Comparison of ENCODE assay signal across 22 cellular contexts in genomic region chr16:1045363-1046270, GRCh38. TPM values are rescaled to one million over a fixed set of nuclear protein-coding genes. Genes with fewer than 3 reads are reported as not detected.
"Had no signal": no experiment of that assay in that cellular context is flagged by ENCODE, and none has a peak within 500 bp of the region (broad histone marks: within the 10 kb centered on the region; RNA-seq: fewer than 3 reads in every experiment).

No MANE protein-coding gene starts in this region.

- H3K9me3 Mint-ChIP-seq: activated B cell treated with CpG ODN at 0.5 μM for 24 hours; activated T-helper 2 cell treated with anti-CD3 and anti-CD28 coated beads, Interferon-gamma antibody, Interleukin-2, Interleukin-4, amounts not matched to agents 10 μg/mL and 5 μg/mL and 100 μg/mL, durations not matched to agents 14 hours and 24 hours and 36 hours had no signal

- H3K27ac ChIP-seq: sigmoid colon had no signal

- H3K36me3 ChIP-seq: sigmoid colon had no signal

- H3K27me3 Mint-ChIP-seq: brain, T-helper 17 cell had no signal

- H3K4me3 Mint-ChIP-seq: activated B cell treated with CpG ODN at 0.5 μM for 24 hours; brain; endodermal cell; naive thymus-derived CD8-positive, alpha-beta T cell; T-helper 17 cell had no signal

- H3K27ac Mint-ChIP-seq: activated B cell treated with CpG ODN at 0.5 μM for 24 hours; activated T-helper 2 cell treated with anti-CD3 and anti-CD28 coated beads, Interferon-gamma antibody, Interleukin-2, Interleukin-4, amounts not matched to agents 10 μg/mL and 5 μg/mL and 100 μg/mL, durations not matched to agents 14 hours and 24 hours and 36 hours; brain; endodermal cell; naive thymus-derived CD8-positive, alpha-beta T cell; progenitor cell of endocrine pancreas; T-helper 17 cell had no signal

- H3K4me3 ChIP-seq: mucosa of descending colon, sigmoid colon had no signal

- DNase-seq: activated B cell treated with CpG ODN at 0.5 μM for 24 hours; activated CD4-positive, alpha-beta T cell treated with anti-CD3 and anti-CD28 coated beads, Interleukin-2, amount 50 U/mL, for 1 hour; activated naive CD4-positive, alpha-beta T cell treated with anti-CD3 and anti-CD28 coated beads, Interleukin-2, amount 50 U/mL, for 16 hours; cerebellar nuclear complex; dermis blood vessel endothelial cell; endodermal cell; erythroblast; kidney glomerular epithelial cell; naive thymus-derived CD8-positive, alpha-beta T cell; sigmoid colon; stimulated activated CD4-positive, alpha-beta T cell treated with anti-CD3 and anti-CD28 coated beads, Interleukin-12 subunit alpha, Interleukin-12 subunit beta, amount 100 ng/mL, for 4 hours; stimulated activated naive CD8-positive, alpha-beta T cell treated with anti-CD3 and anti-CD28 coated beads, Interleukin-15, Interleukin-2, amounts not matched to agents 100 U/mL and 50 U/mL, for 24 hours; T-helper 17 cell had no signal

- ATAC-seq: naive thymus-derived CD8-positive, alpha-beta T cell; stimulated activated naive CD8-positive, alpha-beta T cell treated with anti-CD3 and anti-CD28 coated beads, Interleukin-15, Interleukin-2, amounts not matched to agents 100 U/mL and 50 U/mL, for 24 hours; T-helper 17 cell had no signal

- H3K9me3 ChIP-seq: mucosa of descending colon had no signal

- H3K4me1 Mint-ChIP-seq: activated B cell treated with CpG ODN at 0.5 μM for 24 hours, endodermal cell, T-helper 17 cell had no signal

RNA-seq across cellular contexts. Expression of gene SSTR5, which starts 26.9 kb away (rescaled TPM):
- total RNA-seq: activated B cell treated with CpG ODN at 0.5 μM for 24 hours; activated CD8-positive, alpha-beta memory T cell treated with anti-CD3 and anti-CD28 coated beads for 36 hours; activated T-helper 2 cell treated with anti-CD3 and anti-CD28 coated beads, Interferon-gamma antibody, Interleukin-2, Interleukin-4, amounts not matched to agents 10 μg/mL and 5 μg/mL and 100 μg/mL, durations not matched to agents 14 hours and 24 hours and 36 hours; glomerular endothelial cell; mucosa of descending colon; naive thymus-derived CD8-positive, alpha-beta T cell; sigmoid colon; T-helper 17 cell had no signal
- polyA plus RNA-seq: naive thymus-derived CD8-positive, alpha-beta T cell; thymus had no signal

RNA-seq across cellular contexts. Expression of gene C1QTNF8, which starts 50.4 kb away (rescaled TPM):
- total RNA-seq: activated B cell treated with CpG ODN at 0.5 μM for 24 hours; activated CD8-positive, alpha-beta memory T cell treated with anti-CD3 and anti-CD28 coated beads for 36 hours; activated T-helper 2 cell treated with anti-CD3 and anti-CD28 coated beads, Interferon-gamma antibody, Interleukin-2, Interleukin-4, amounts not matched to agents 10 μg/mL and 5 μg/mL and 100 μg/mL, durations not matched to agents 14 hours and 24 hours and 36 hours; dermis blood vessel endothelial cell; glomerular endothelial cell; lung microvascular endothelial cell; mucosa of descending colon; naive thymus-derived CD8-positive, alpha-beta T cell; progenitor cell of endocrine pancreas; sigmoid colon; T-helper 17 cell; urinary bladder had no signal
- polyA plus RNA-seq: naive thymus-derived CD8-positive, alpha-beta T cell; sigmoid colon; urinary bladder had no signal
